1 cellular context compared by ENCODE assay signal in the genomic region with DNA sequence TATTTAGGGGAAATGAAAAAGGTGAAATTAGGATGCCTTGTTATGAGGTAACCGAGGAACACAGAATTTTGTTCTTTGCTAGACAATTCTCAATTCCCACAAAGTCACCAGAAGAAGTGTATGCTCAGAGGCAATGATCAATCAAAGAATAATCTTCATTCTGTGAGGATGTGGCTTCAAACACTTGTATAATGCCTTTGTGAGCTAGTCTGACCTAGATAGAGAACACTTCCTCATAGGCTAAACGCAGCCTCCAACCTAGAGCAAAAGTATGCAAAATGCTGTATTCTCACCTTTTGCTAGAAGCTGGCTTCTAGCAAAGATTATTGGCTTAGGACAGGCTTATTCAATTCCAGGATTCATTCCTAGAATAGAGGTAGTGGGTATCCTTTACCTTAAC.
A peak's percentile ranks its signal among the peaks of the same experiment; 100 is the strongest.
TF ChIP-seq lines count a peak whose summit lies in the region.

No MANE protein-coding gene starts in this region.

TF ChIP-seq in GM12878, 131 proteins besides CTCF, POLR2A, EP300 and RAD21:
- TF ChIP-seq SUZ12 (IDR thresholded peaks at IDR 0.05; ENCODE audit: unreplicated experiment) (no peak), RCOR1 (conservative IDR thresholded peaks at IDR 0.05; ENCODE audit: low read depth, low read length) (no peak), SPI1 (IDR thresholded peaks at IDR 0.05; ENCODE audit: borderline replicate concordance, insufficient read depth, low read depth, low read length) (peak; percentile 61), BMI1 (IDR thresholded peaks at IDR 0.05; ENCODE audit: borderline replicate concordance) (no peak), IKZF1 (conservative IDR thresholded peaks at IDR 0.05) (0 out of 2 replicates have a peak, but pooled peaks have one; percentile 5), BCL11A (IDR thresholded peaks at IDR 0.05; ENCODE audit: low read depth, low read length) (no peak), NBN (IDR thresholded peaks at IDR 0.05) (no peak), KDM1A (IDR thresholded peaks at IDR 0.05; ENCODE audit: borderline replicate concordance) (no peak), DPF2 (IDR thresholded peaks at IDR 0.05) (0 out of 2 replicates have a peak, but pooled peaks have one; percentile 20)
